ENCODE assay signal across 8 cellular contexts in genomic region chr6:109705258-109705657, GRCh38. TPM values are rescaled to one million over a fixed set of nuclear protein-coding genes. Genes with fewer than 3 reads are reported as not detected.
DNase-seq lines count a peak whose midpoint lies in the region; ATAC-seq, FAIRE-seq and TF ChIP-seq lines count a peak whose summit lies in the region.

No MANE protein-coding gene starts in this region.

- H3K18ac ChIP-seq in H1 (ENCODE audit: extremely low read depth, low read length) = no peak overlapping the region

- H3K9ac ChIP-seq in H1 (replicated peaks in 1 of 4; ENCODE audit: extremely low read depth in 1 of 4, low read depth in 3 of 4, low read length in 3 of 4) = no peak overlapping the region

- TF ChIP-seq POLR2A in H1 (IDR thresholded peaks at IDR 0.05; ENCODE audit: control extremely low read depth in 1 of 2, low read depth in 2 of 2, low read length in 2 of 2) = no peak

- no peak overlapping the region for H3K4me3 Mint-ChIP-seq in mesothelial cell of epicardium

- ATAC-seq in GM21515 (IDR thresholded peaks at IDR 0.05; ENCODE audit: unreplicated experiment) = peak; percentile 95

- no peak overlapping the region for H2BK5ac ChIP-seq in H1 (ENCODE audit: low read depth, low read length)

- no peak overlapping the region for H4K8ac ChIP-seq in H1 (ENCODE audit: extremely low read depth, insufficient read depth, low read length)

- DNase-seq in DMS114 treated with DMSO at 0.1 percent for 48 hours (lab: John Stamatoyannopoulos, UW; ENCODE audit: unreplicated experiment) = peak; percentile 87
- peak; percentile 46 for DNase-seq in HTR-8/SVneo (ENCODE audit: insufficient read length, low spot score)
- peak; percentile 91 for DNase-seq in NOMO-1 treated with DMSO at 0.1 percent for 48 hours (lab: John Stamatoyannopoulos, UW; ENCODE audit: unreplicated experiment)
- DNase-seq in activated CD8-positive, alpha-beta memory T cell treated with anti-CD3 and anti-CD28 coated beads for 4 hours (ENCODE audit: low read depth in 2 of 2) = peak; percentile 46 to 53
- DNase-seq in H1 (ENCODE audit: low read depth in 1 of 2, low spot score in 2 of 2) = peak; percentile 75 to 83
- peak; percentile 55 to 86 for DNase-seq in mesothelial cell of epicardium (ENCODE audit: low spot score in 2 of 2, unreplicated experiment in 2 of 2)
- peak; percentile 63 for DNase-seq in stimulated activated CD8-positive, alpha-beta memory T cell treated with anti-CD3 and anti-CD28 coated beads, Interleukin-4, amount 100 ng/mL, for 24 hours (ENCODE audit: low read depth)

- TF ChIP-seq RAD21 in H1 (IDR thresholded peaks at IDR 0.05 in 1 of 2, conservative IDR thresholded peaks at IDR 0.05 in 1 of 2; ENCODE audit: low read depth in 2 of 2, low read length in 2 of 2) = peak; percentile 99 to 100

- FAIRE-seq in HTR-8/SVneo (lab: Jason Lieb, UNC) = no peak
- FAIRE-seq in H1 (lab: Jason Lieb, UNC) = peak; percentile 100

- H3K4me1 ChIP-seq in H1 (replicated peaks in 1 of 4; ENCODE audit: control insufficient read depth in 3 of 4, insufficient read depth in 4 of 4, low read length in 3 of 4) = peaks cover 0 to 5% (median 3%) of the 10 kb centered on the region in 4 experiments; a peak in 5 of 7 replicates

- no peak overlapping the region for H3K23ac ChIP-seq in H1 (ENCODE audit: insufficient read length)

- H2BK15ac ChIP-seq in H1 (ENCODE audit: low read length) = no peak overlapping the region

- no peak overlapping the region for H3K27ac ChIP-seq in H1 (ENCODE audit: low read depth, low read length)

- TF ChIP-seq EP300 in H1 (IDR thresholded peaks at IDR 0.05; ENCODE audit: borderline replicate concordance in 1 of 2, low read depth in 2 of 2, low read length in 2 of 2) = no peak

- H3K27ac Mint-ChIP-seq in mesothelial cell of epicardium = no peak overlapping the region

- POLR2A ChIA-PET in H1 (lab: Charles Lee; ENCODE audit: partially characterized antibody) = no interaction called here

- H3K14ac ChIP-seq in H1 (ENCODE audit: insufficient read length) = no peak overlapping the region

- H3K4me1 Mint-ChIP-seq in mesothelial cell of epicardium = peaks cover 8% of the 10 kb centered on the region

- TF ChIP-seq CTCF in H1 (IDR thresholded peaks at IDR 0.05; ENCODE audit: control extremely low read depth in 1 of 3, insufficient read depth in 1 of 3, low read depth in 1 of 3, low read length in 3 of 3) (peak; percentile 88 to 99 (median 98)), mesothelial cell of epicardium (IDR thresholded peaks at IDR 0.05; ENCODE audit: unreplicated experiment) (peak; percentile 96)

- H3K27me3 Mint-ChIP-seq in mesothelial cell of epicardium (ENCODE audit: low read depth) = no peaks in the 10 kb centered on the region

- no peaks in the 10 kb centered on the region for H3K27me3 ChIP-seq in H1 (replicated peaks in 1 of 4; ENCODE audit: control insufficient read depth in 3 of 4, extremely low read depth in 1 of 4, insufficient read depth in 3 of 4, low read length in 3 of 4)

- CTCF ChIA-PET in H1 (lab: Charles Lee; ENCODE audit: partially characterized antibody) = interaction anchor here (0.9 to 7.8 kb wide), 27 partner anchors 9 to 685 kb away, joined by 3 to 129 read pairs (median 5); no protein-coding TSS in a partner anchor

- H3K36me3 ChIP-seq in H1 (ENCODE audit: control insufficient read depth in 2 of 4, insufficient read depth in 4 of 4, low read length in 3 of 4) = no peaks in the 10 kb centered on the region

- peaks cover 23% of the 10 kb centered on the region for H3K9me3 Mint-ChIP-seq in mesothelial cell of epicardium

- H4K91ac ChIP-seq in H1 (replicated peaks; ENCODE audit: insufficient read length, low read length) = no peak overlapping the region

- H3K56ac ChIP-seq in H1 (replicated peaks; ENCODE audit: insufficient read length, low read depth, low read length) = no peak overlapping the region

- H3K36me3 Mint-ChIP-seq in mesothelial cell of epicardium = peaks cover 24% of the 10 kb centered on the region

- H3K79me2 ChIP-seq in H1 (ENCODE audit: control insufficient read depth in 1 of 2, insufficient read depth in 2 of 2, low read length in 2 of 2) = peaks cover 0 to 27% of the 10 kb centered on the region in 2 experiments; a peak in 2 of 4 replicates

- H2BK120ac ChIP-seq in H1 (replicated peaks; ENCODE audit: low read depth, low read length) = no peak overlapping the region

- no peak overlapping the region for H3K4me2 ChIP-seq in H1 (ENCODE audit: insufficient read depth in 1 of 2, low read depth in 2 of 2, low read length in 2 of 2)

- 0 out of 2 replicates have a peak, but pooled peaks cover 4% of the 10 kb centered on the region for H3K79me1 ChIP-seq in H1 (ENCODE audit: low read depth, low read length)

- H3K9me3 ChIP-seq in H1 (ENCODE audit: insufficient read depth in 2 of 2, low read depth in 1 of 2, low read length in 1 of 2) = peaks cover 0 to 3% of the 10 kb centered on the region in 2 experiments; a peak in 2 of 4 replicates

- no peak overlapping the region for H2AK5ac ChIP-seq in H1 (ENCODE audit: low read depth, low read length)

- H3K23me2 ChIP-seq in H1 (ENCODE audit: low read depth, low read length) = no peaks in the 10 kb centered on the region

- H2BK12ac ChIP-seq in H1 (ENCODE audit: low read depth, low read length) = no peak overlapping the region

- no peak overlapping the region for H4K5ac ChIP-seq in H1 (ENCODE audit: insufficient read length, low read depth, low read length)

- H4K20me1 ChIP-seq in H1 (replicated peaks in 1 of 2; ENCODE audit: control insufficient read depth in 1 of 2, insufficient read depth in 2 of 2, low read length in 2 of 2) = no peaks in the 10 kb centered on the region

- H3K4me3 ChIP-seq in H1 (ENCODE audit: extremely low read depth in 1 of 4, insufficient read depth in 2 of 4, low read depth in 3 of 4, low read length in 4 of 4) = no peak overlapping the region

- H2AFZ ChIP-seq in H1 (ENCODE audit: low read length) = no peak overlapping the region

- H3K4ac ChIP-seq in H1 (replicated peaks; ENCODE audit: insufficient read length, low read depth, low read length) = no peak overlapping the region

- H2BK20ac ChIP-seq in H1 (ENCODE audit: low read length) = no peak overlapping the region

- 20% methylated on average over 7 of the region's 7 CpGs; no CpG with 5 or more reads in 1 of the 2 experiments for WGBS in H1 (ENCODE audit: extremely low coverage in 1 of 2, insufficient coverage in 1 of 2, insufficient read length in 1 of 2, insufficient replicate concordance in 2 of 2, low coverage in 1 of 2, low lambda C conversion rate in 2 of 2, missing lambda C conversion rate in 1 of 2), 2 experiments

TF ChIP-seq in H1, 55 proteins besides CTCF, POLR2A, EP300 and RAD21:
- TF ChIP-seq SIN3A (conservative IDR thresholded peaks at IDR 0.05 in 1 of 2, IDR thresholded peaks at IDR 0.05 in 1 of 2; ENCODE audit: low read depth in 1 of 2, low read length in 2 of 2) = no peak

RNA-seq across cellular contexts. Expression of gene FIG4, which starts 14.2 kb away (rescaled TPM):
- total RNA-seq in H1 (2021; fragmentation: NEBNext Ultra II Directional; extraction: Animal tissue kit (Norgen Biotek cat#: 25700)) = 21.3 and 21.9 TPM in 2 replicates
- 7.7 and 11.8 TPM in 2 replicates for polyA plus RNA-seq in H1 (2011; rRNA removed)
- 16.6 TPM for polyA plus RNA-seq in H1 (2011; cell fraction: cytosol; rRNA removed)
- polyA plus RNA-seq in H1 (2011; cell fraction: nucleus; rRNA removed) = 8.2 TPM
- polyA plus RNA-seq in H1 (2012, experiment 1 of 2) = 17.4 to 23.1 TPM (median 18.4 TPM) in 4 replicates
- 1.8 TPM for polyA plus RNA-seq in H1 (2012, experiment 2 of 2)
- polyA plus RNA-seq in H1 (2013, experiment 1 of 2) = 13.2 TPM
- polyA plus RNA-seq in H1 (2013, experiment 2 of 2) = 10.8 TPM
- 20.0 and 33.3 TPM in 2 replicates for polyA minus RNA-seq in H1 (2011; rRNA and poly(A)+ RNA removed)
- 15.3 TPM for polyA minus RNA-seq in H1 (2011; cell fraction: cytosol; rRNA and poly(A)+ RNA removed)
- polyA minus RNA-seq in H1 (2011; cell fraction: nucleus; rRNA and poly(A)+ RNA removed) = 27.3 TPM
- total RNA-seq in mesothelial cell of epicardium = 23.3 to 28.3 TPM (median 24.5 TPM) in 3 replicates

RNA-seq across cellular contexts. Expression of gene AK9, which starts 14.3 kb away (rescaled TPM):
- 1.8 and 2.7 TPM in 2 replicates for total RNA-seq in H1 (2021; fragmentation: NEBNext Ultra II Directional; extraction: Animal tissue kit (Norgen Biotek cat#: 25700))
- polyA plus RNA-seq in H1 (2011; rRNA removed) = 1.0 and 2.2 TPM in 2 replicates
- 2.1 TPM for polyA plus RNA-seq in H1 (2011; cell fraction: cytosol; rRNA removed)
- 0.94 TPM for polyA plus RNA-seq in H1 (2011; cell fraction: nucleus; rRNA removed)
- 1.4 to 4.2 TPM (median 2.3 TPM) in 4 replicates for polyA plus RNA-seq in H1 (2012, experiment 1 of 2)
- 0.20 TPM for polyA plus RNA-seq in H1 (2012, experiment 2 of 2)
- polyA plus RNA-seq in H1 (2013, experiment 1 of 2) = 3.2 TPM
- 3.4 TPM for polyA plus RNA-seq in H1 (2013, experiment 2 of 2)
- polyA minus RNA-seq in H1 (2011; rRNA and poly(A)+ RNA removed) = 0.79 and 1.3 TPM in 2 replicates
- 1.3 TPM for polyA minus RNA-seq in H1 (2011; cell fraction: cytosol; rRNA and poly(A)+ RNA removed)
- 3.1 TPM for polyA minus RNA-seq in H1 (2011; cell fraction: nucleus; rRNA and poly(A)+ RNA removed)
- total RNA-seq in mesothelial cell of epicardium = 6.7 to 7.8 TPM (median 7.3 TPM) in 3 replicates
